ENCODE assay signal across 8 cellular contexts in genomic region chr12:5796171-5797091, GRCh38.
A peak's percentile ranks its signal among the peaks of the same experiment; 100 is the strongest.
DNase-seq lines count a peak whose midpoint lies in the region; ATAC-seq, FAIRE-seq and TF ChIP-seq lines count a peak whose summit lies in the region.

No MANE protein-coding gene starts in this region.

- H3K4me2 ChIP-seq in K562 (ENCODE audit: insufficient read depth, low read length) (no peak overlapping the region), mesendoderm (ENCODE audit: low read length) (no peak overlapping the region)

- H3K9me3 ChIP-seq in K562 (replicated peaks; ENCODE audit: control insufficient read depth, insufficient read depth, low read depth, low read length), result no peaks in the 10 kb centered on the region

- TF ChIP-seq CTCF in K562 (IDR thresholded peaks at IDR 0.05 in 2 of 3, conservative IDR thresholded peaks at IDR 0.05 in 1 of 3; ENCODE audit: insufficient read depth in 2 of 3, low read depth in 1 of 3, low read length in 3 of 3), result peak; percentile 59 to 76 (median 66)

- no peak overlapping the region for H3K18ac ChIP-seq in mesendoderm (ENCODE audit: low read length)

- no peaks in the 10 kb centered on the region for H3K9me1 ChIP-seq in K562 (ENCODE audit: control insufficient read depth, insufficient read depth, low read length)

- peak; percentile 86 for ATAC-seq in K562
- ATAC-seq in HG03097 (IDR thresholded peaks at IDR 0.05; ENCODE audit: low FRiP score, unreplicated experiment), result no peak

- WGBS in K562 (ENCODE audit: insufficient coverage, low coverage, missing lambda C conversion rate), result 11% methylated on average over 13 of the region's 19 CpGs
- 100% methylated on average over 5 of the region's 19 CpGs for WGBS in mesendoderm (ENCODE audit: extremely low coverage, insufficient coverage, low lambda C conversion rate)

- H4K20me1 ChIP-seq in K562 (replicated peaks; ENCODE audit: control insufficient read depth, insufficient read depth, low read length), result no peaks in the 10 kb centered on the region

- intact Hi-C loops in K562 (cut with micrococcal nuclease), result no loop called here

- H3K4me1 ChIP-seq in K562 (replicated peaks in 1 of 2; ENCODE audit: control insufficient read depth in 2 of 2, insufficient read depth in 2 of 2, low read length in 2 of 2) (no peaks in the 10 kb centered on the region), mesendoderm (ENCODE audit: control insufficient read depth, low read depth, low read length) (no peaks in the 10 kb centered on the region)

- CTCF ChIA-PET in K562 (lab: Yijun Ruan, JAX; ENCODE audit: low intra/inter-chr PET ratio), result no interaction called here

- TF ChIP-seq POLR2A in K562 (conservative IDR thresholded peaks at IDR 0.05), result no peak

- peak; percentile 38 to 69 for TF ChIP-seq RAD21 in K562 (CRISPR knock-in tag; conservative IDR thresholded peaks at IDR 0.05 in 1 of 2, IDR thresholded peaks at IDR 0.05 in 1 of 2)

- no peak overlapping the region for H3K23ac ChIP-seq in mesendoderm (ENCODE audit: low read length)

- POLR2A ChIA-PET in K562 (lab: Yijun Ruan, JAX), result no interaction called here

- H3K4ac ChIP-seq in mesendoderm (ENCODE audit: low read depth, low read length), result no peak overlapping the region

- H2BK15ac ChIP-seq in mesendoderm (replicated peaks; ENCODE audit: low read depth), result no peak overlapping the region

- H3K79me2 ChIP-seq in K562 (ENCODE audit: control insufficient read depth, insufficient read depth, low read length) (no peaks in the 10 kb centered on the region), mesendoderm (ENCODE audit: control insufficient read depth, insufficient read depth, low read length) (no peaks in the 10 kb centered on the region)

- no peak overlapping the region for H4K5ac ChIP-seq in mesendoderm (ENCODE audit: low read length)

- H3K79me1 ChIP-seq in mesendoderm (ENCODE audit: low read length), result no peaks in the 10 kb centered on the region

- no peak overlapping the region for H2AFZ ChIP-seq in K562 (ENCODE audit: low read depth, low read length)

- in situ Hi-C loops in KBM-7 (cut with MboI; ENCODE audit: low pct_unique_long_range_greater_than_20kb, low sequenced_read_pairs) (no loop called here), K562 (cut with MboI) (loop anchor here (25.0 kb wide), 1 partner anchor 609 kb away; no protein-coding TSS in a partner anchor)

- FAIRE-seq in K562 (lab: Jason Lieb, UNC), result peak; percentile 32

- no peak overlapping the region for H2AK5ac ChIP-seq in mesendoderm (ENCODE audit: low read length)

- no peak for TF ChIP-seq EP300 in K562 (IDR thresholded peaks at IDR 0.05; ENCODE audit: low read length)

- H3K27ac ChIP-seq in K562 (ENCODE audit: extremely low read depth, low read depth, low read length) (no peak overlapping the region), mesendoderm (ENCODE audit: low read depth, low read length) (no peak overlapping the region)

- H3K9ac ChIP-seq in K562 (ENCODE audit: insufficient read depth in 1 of 2, low read depth in 2 of 2, low read length in 2 of 2), result no peak overlapping the region
- no peak overlapping the region for H3K9ac ChIP-seq in mesendoderm (ENCODE audit: low read length)

- H3K56ac ChIP-seq in mesendoderm (ENCODE audit: low read length), result no peak overlapping the region

- no peak overlapping the region for H4K8ac ChIP-seq in mesendoderm (ENCODE audit: low read depth, low read length)

- no peak overlapping the region for H2BK120ac ChIP-seq in mesendoderm (ENCODE audit: low read depth, low read length)

- H3K27me3 ChIP-seq in K562 (ENCODE audit: control insufficient read depth in 2 of 2, insufficient read depth in 2 of 2, low read length in 2 of 2), result no peaks in the 10 kb centered on the region; a peak in 1 of 5 replicates
- no peaks in the 10 kb centered on the region for H3K27me3 ChIP-seq in mesendoderm (ENCODE audit: insufficient read depth, low read length, poor library complexity)

- no TSS peak for BruUV-seq in K562 (replicated peaks; lab: Mats Ljungman, UMichigan)

- DNase-seq in ELF-1 (ENCODE audit: low read depth, low spot score) (peak; percentile 76), KBM-7 (peak; percentile 31), K562 (ENCODE audit: extremely low read depth in 1 of 4, low spot score in 3 of 4) (peak; percentile 37 to 51 (median 46)), mesendoderm (peak; percentile 66), amniotic stem cell (lab: John Stamatoyannopoulos, UW) (no peak), SHP77 treated with DMSO at 0.1 percent for 48 hours (lab: John Stamatoyannopoulos, UW) (no peak), GF-D8 (lab: John Stamatoyannopoulos, UW) (no peak)

- no peaks in the 10 kb centered on the region for H3K36me3 ChIP-seq in K562 (ENCODE audit: control insufficient read depth, insufficient read depth, low read length)
- no peaks in the 10 kb centered on the region for H3K36me3 ChIP-seq in mesendoderm (ENCODE audit: control insufficient read depth, insufficient read depth, low read length)

- no peak overlapping the region for H2BK5ac ChIP-seq in mesendoderm (ENCODE audit: low read length)

- no peak overlapping the region for H3K4me3 ChIP-seq in K562
- H3K4me3 ChIP-seq in mesendoderm (ENCODE audit: low read length), result no peak overlapping the region

TF ChIP-seq in K562, 482 proteins besides CTCF, POLR2A, EP300 and RAD21 (continues in another document):
- TF ChIP-seq MBD2 (IDR thresholded peaks at IDR 0.05; ENCODE audit: borderline replicate concordance, low read depth), result no peak
- no peak for TF ChIP-seq CHD1 (IDR thresholded peaks at IDR 0.05; ENCODE audit: low read length)
- TF ChIP-seq ZFP36 (IDR thresholded peaks at IDR 0.05; ENCODE audit: low read depth, low read length, partially characterized antibody), result no peak
- TF ChIP-seq PHB2 (IDR thresholded peaks at IDR 0.05; ENCODE audit: low read depth), result no peak
- TF ChIP-seq HDGF (IDR thresholded peaks at IDR 0.05), result 0 out of 2 replicates have a peak, but pooled peaks have one; percentile 67
- TF ChIP-seq CREBBP (IDR thresholded peaks at IDR 0.05; ENCODE audit: low read depth, low read length), result no peak
- TF ChIP-seq ZNF263 (CRISPR knock-in tag; IDR thresholded peaks at IDR 0.05; ENCODE audit: borderline replicate concordance), result no peak
- no peak for TF ChIP-seq SPI1 (IDR thresholded peaks at IDR 0.05; ENCODE audit: borderline replicate concordance, low read depth, low read length)
- TF ChIP-seq KLF10 (CRISPR knock-in tag; IDR thresholded peaks at IDR 0.05), result no peak
- no peak for TF ChIP-seq FOXA1 (IDR thresholded peaks at IDR 0.05; ENCODE audit: borderline replicate concordance)
- no peak for TF ChIP-seq ZNF253 (CRISPR knock-in tag; conservative IDR thresholded peaks at IDR 0.05)
- no peak for TF ChIP-seq MBD1 (CRISPR knock-in tag; IDR thresholded peaks at IDR 0.05)
- TF ChIP-seq DPF2 (IDR thresholded peaks at IDR 0.05), result 0 out of 2 replicates have a peak, but pooled peaks have one; percentile 25
- TF ChIP-seq PCBP2 (IDR thresholded peaks at IDR 0.05; ENCODE audit: low read depth, low read length, poor library complexity, severe bottlenecking), result no peak
- no peak for TF ChIP-seq ZNF696 (CRISPR knock-in tag; conservative IDR thresholded peaks at IDR 0.05)
- peak; percentile 60; the same call in 1 of the 2 replicates for TF ChIP-seq SMC3 (conservative IDR thresholded peaks at IDR 0.05; ENCODE audit: insufficient read depth, low read depth, low read length)
- no peak for TF ChIP-seq ZNF316 (IDR thresholded peaks at IDR 0.05)
- TF ChIP-seq MTA2 (IDR thresholded peaks at IDR 0.05; ENCODE audit: low read depth), result no peak
- TF ChIP-seq RBM39 (optimal IDR thresholded peaks at IDR 0.05; ENCODE audit: low read depth, low read length), result no peak
- peak; percentile 64; the same call in 1 of the 2 replicates for TF ChIP-seq HLTF (IDR thresholded peaks at IDR 0.05)
- no peak for TF ChIP-seq TGIF2 (CRISPR knock-in tag; IDR thresholded peaks at IDR 0.05)
- TF ChIP-seq RNF219 (CRISPR knock-in tag; IDR thresholded peaks at IDR 0.05), result no peak
- TF ChIP-seq RBM34 (IDR thresholded peaks at IDR 0.05; ENCODE audit: borderline replicate concordance, insufficient read depth, low read length), result no peak
- TF ChIP-seq PHTF2 (CRISPR knock-in tag; IDR thresholded peaks at IDR 0.05), result no peak
- no peak for TF ChIP-seq SMAD2 (IDR thresholded peaks at IDR 0.05; ENCODE audit: low read depth, low read length)
- peak; percentile 5 for TF ChIP-seq ARHGAP35 (IDR thresholded peaks at IDR 0.05; ENCODE audit: partially characterized antibody)
- TF ChIP-seq ZNF134 (CRISPR knock-in tag; conservative IDR thresholded peaks at IDR 0.05), result no peak
- TF ChIP-seq ZNF311 (CRISPR knock-in tag; IDR thresholded peaks at IDR 0.05), result no peak
- TF ChIP-seq GTF2E2 (tag; IDR thresholded peaks at IDR 0.05), result no peak

Comparison
In these comparisons a context has a peak if more than half of its experiments do, and no peak if none do; other contexts are left out.
1. DNase-seq: peak in ELF-1 (single experiment), KBM-7 (single experiment), K562 (4 of 4) and mesendoderm (single experiment); none in amniotic stem cell (single experiment), SHP77 treated with DMSO at 0.1 percent for 48 hours (single experiment) and GF-D8 (single experiment).